In the genomic region with DNA sequence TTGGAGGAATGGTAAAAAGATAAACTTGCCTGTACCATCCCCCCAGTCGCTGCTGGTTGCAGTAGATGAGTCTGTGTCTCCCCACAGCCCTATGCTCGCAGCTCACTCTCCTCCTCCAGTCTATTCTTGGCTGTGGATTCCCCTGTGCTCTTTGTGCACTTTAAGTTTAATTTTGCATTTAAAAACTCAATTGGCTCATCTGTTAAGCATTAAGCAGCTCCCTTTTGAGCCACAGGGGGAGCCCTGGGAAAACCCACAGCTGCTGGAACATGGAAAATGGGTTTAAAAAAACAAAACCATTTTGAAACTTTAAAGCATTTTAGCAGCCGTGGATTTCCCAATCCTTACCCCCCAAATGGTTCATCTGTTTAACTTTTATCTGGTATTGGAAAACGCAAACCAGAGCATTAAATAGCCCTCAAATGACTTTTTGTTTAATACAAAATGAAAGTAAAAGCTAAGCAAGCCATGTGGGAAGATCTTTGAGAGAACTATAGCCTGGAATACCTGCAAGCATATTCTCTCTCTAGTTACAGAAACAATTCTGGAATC, we compare ENCODE assay signal across 8 cellular contexts.
DNase-seq lines count a peak whose midpoint lies in the region; ATAC-seq and TF ChIP-seq lines count a peak whose summit lies in the region.

No MANE protein-coding gene starts in this region.

- peaks cover 10% of the 10 kb centered on the region for H3K4me1 ChIP-seq in DND-41 (ENCODE audit: insufficient read depth, low read length)
- H3K4me1 ChIP-seq in GM23248 (ENCODE audit: insufficient read depth): peaks cover 36% of the 10 kb centered on the region
- H3K4me1 ChIP-seq in lower lobe of right lung: no peaks in the 10 kb centered on the region
- H3K4me1 ChIP-seq in aorta (ENCODE audit: control insufficient read depth in 1 of 2, insufficient read depth in 2 of 2, low read length in 2 of 2): peaks cover 0 to 1% of the 10 kb centered on the region in 2 donors

- no peaks in the 10 kb centered on the region for H3K9me2 ChIP-seq in GM23248 (ENCODE audit: insufficient read depth)

- TF ChIP-seq CTCF in DND-41 (IDR thresholded peaks at IDR 0.05; ENCODE audit: borderline replicate concordance, extremely low read depth, low read length, poor library complexity, severe bottlenecking) (peak; percentile 56), choroid plexus epithelial cell (conservative IDR thresholded peaks at IDR 0.05; ENCODE audit: low read depth, low read length) (peak; percentile 90), lower lobe of right lung (IDR thresholded peaks at IDR 0.05) (peak; percentile 44)

- peak overlapping the region; percentile 25; the same call in 1 of the 2 replicates for H3K27ac ChIP-seq in DND-41 (ENCODE audit: low read length)
- peak overlapping the region; percentile 60 for H3K27ac ChIP-seq in GM23248
- H3K27ac ChIP-seq in lower lobe of right lung: no peak overlapping the region
- no peak overlapping the region for H3K27ac ChIP-seq in aorta (ENCODE audit: low read depth in 1 of 2, low read length in 2 of 2)

- DNase-seq in DND-41: peak; percentile 24
- peak; percentile 85 for DNase-seq in GM23248
- DNase-seq in NCI-H1105 (lab: John Stamatoyannopoulos, UW): peak; percentile 11
- DNase-seq in choroid plexus epithelial cell (ENCODE audit: low read depth): peak; percentile 98
- DNase-seq in lower lobe of right lung: no peak
- DNase-seq in aorta: peak in 1 of 2 donors; percentile 56
- DNase-seq in cortex of kidney (lab: John Stamatoyannopoulos, UW): no peak
- DNase-seq in NCI-H526 treated with DMSO at 0.1 percent for 48 hours (lab: John Stamatoyannopoulos, UW): no peak

- H3K4me2 ChIP-seq in DND-41 (ENCODE audit: insufficient read depth, low read length) (peak overlapping the region; percentile 56), GM23248 (ENCODE audit: unreplicated experiment) (peak overlapping the region; percentile 66)

- WGBS in GM23248 (ENCODE audit: low coverage in 1 of 2, low lambda C conversion rate in 2 of 2, missing lambda C conversion rate in 2 of 2), 2 experiments: 7 to 13% methylated on average over 4 of the region's 4 CpGs
- whole genome bisulfite sequencing in aorta, 2 donors: 16 to 21% methylated on average over 4 of the region's 4 CpGs

- peak overlapping the region in 1 of 2 experiments; percentile 46; a peak in 2 of 4 replicates for H3K4me3 ChIP-seq in DND-41 (ENCODE audit: low read depth in 1 of 2, low read length in 2 of 2)
- H3K4me3 ChIP-seq in GM23248: peak overlapping the region; percentile 61
- peak overlapping the region; percentile 36 for H3K4me3 ChIP-seq in choroid plexus epithelial cell (ENCODE audit: low read depth, low read length)
- H3K4me3 ChIP-seq in lower lobe of right lung: peak overlapping the region; percentile 30
- H3K4me3 ChIP-seq in aorta (ENCODE audit: low read length in 2 of 2): peak overlapping the region; percentile 26 to 87

- intact Hi-C loops in lower lobe of right lung (cut with DNase I): no loop called here
- intact Hi-C loops in aorta (cut with DNase I): no loop called here

- peak; percentile 62 for ATAC-seq in DND-41 (ENCODE audit: insufficient read depth, low read depth)
- peak; percentile 60 to 79 for ATAC-seq in lower lobe of right lung
- ATAC-seq in aorta (ENCODE audit: low FRiP score): peak; percentile 73

- H4K20me1 ChIP-seq in DND-41 (ENCODE audit: insufficient read depth, low read length) (no peaks in the 10 kb centered on the region), GM23248 (ENCODE audit: insufficient read depth) (no peaks in the 10 kb centered on the region)

- H3K79me2 ChIP-seq in DND-41 (ENCODE audit: insufficient read depth, low read length) (no peaks in the 10 kb centered on the region), GM23248 (ENCODE audit: insufficient read depth) (no peaks in the 10 kb centered on the region)

- H2AFZ ChIP-seq in DND-41 (ENCODE audit: low read depth, low read length) (peak overlapping the region; percentile 71), GM23248 (peak overlapping the region; percentile 93)

- in situ Hi-C loops in GM23248 (cut with MboI): no loop called here

- H3K36me3 ChIP-seq in DND-41 (ENCODE audit: insufficient read depth, low read length) (no peaks in the 10 kb centered on the region), GM23248 (ENCODE audit: low read depth) (no peaks in the 10 kb centered on the region), lower lobe of right lung (no peaks in the 10 kb centered on the region), aorta (ENCODE audit: control insufficient read depth in 1 of 2, insufficient read depth in 2 of 2, low read length in 1 of 2) (no peaks in the 10 kb centered on the region)

- H3K27me3 ChIP-seq in DND-41 (ENCODE audit: insufficient read depth, low read length, poor library complexity): no peaks in the 10 kb centered on the region
- no peaks in the 10 kb centered on the region for H3K27me3 ChIP-seq in GM23248 (replicated peaks; ENCODE audit: insufficient read depth)
- no peaks in the 10 kb centered on the region for H3K27me3 ChIP-seq in lower lobe of right lung (ENCODE audit: low read depth)
- H3K27me3 ChIP-seq in aorta (ENCODE audit: control insufficient read depth in 1 of 2, insufficient read depth in 2 of 2, low read length in 1 of 2): no peaks in the 10 kb centered on the region

- peaks cover 33% of the 10 kb centered on the region for H3F3A ChIP-seq in GM23248 (ENCODE audit: insufficient read depth)

- H3K9ac ChIP-seq in DND-41 (ENCODE audit: low read depth, low read length): peak overlapping the region; percentile 12; the same call in 1 of the 2 replicates
- H3K9ac ChIP-seq in GM23248: peak overlapping the region; percentile 70

- H3K9me3 ChIP-seq in DND-41 (ENCODE audit: insufficient read depth, low read length, severe bottlenecking) (no peaks in the 10 kb centered on the region), GM23248 (ENCODE audit: low read depth) (no peaks in the 10 kb centered on the region), lower lobe of right lung (no peaks in the 10 kb centered on the region), aorta (ENCODE audit: control insufficient read depth, low read length) (no peaks in the 10 kb centered on the region)

Comparison
In these comparisons a context has a peak if more than half of its experiments do, and no peak if none do; other contexts are left out.
1. DNase-seq: peak in DND-41 (single experiment), GM23248 (single experiment), NCI-H1105 (single experiment) and choroid plexus epithelial cell (single experiment); none in lower lobe of right lung (single experiment), cortex of kidney (single experiment) and NCI-H526 treated with DMSO at 0.1 percent for 48 hours (single experiment).
2. H3K27ac ChIP-seq: peak in DND-41 (single experiment) and GM23248 (single experiment); none in lower lobe of right lung (single experiment) and aorta (0 of 2).
3. Peak in every context shown above with its lines, with median percentiles within 50 percentile points of each other: ATAC-seq and CTCF ChIP-seq.